Comparison of ENCODE assay signal across 25 cellular contexts in the genomic region with DNA sequence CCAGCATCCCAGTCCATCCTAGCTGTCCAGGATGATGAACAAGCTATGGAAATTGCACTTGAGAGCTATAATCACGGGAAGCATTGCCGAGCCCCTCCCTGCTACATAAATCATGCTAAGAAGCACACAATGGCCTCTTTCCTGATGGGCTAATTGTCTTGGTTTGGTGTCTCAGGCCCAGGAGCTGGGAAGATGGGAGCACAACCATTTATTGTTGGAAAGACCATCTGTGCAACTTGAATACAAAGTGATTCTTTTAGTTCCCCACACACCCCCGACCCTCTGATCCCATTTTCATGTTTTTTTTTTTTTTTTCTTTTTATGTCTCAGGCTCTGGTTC.
A peak's percentile ranks its signal among the peaks of the same experiment; 100 is the strongest.
DNase-seq lines count a peak whose midpoint lies in the region; ATAC-seq and TF ChIP-seq lines count a peak whose summit lies in the region.
"Had no signal": no experiment of that assay in that cellular context is flagged by ENCODE, and none has a peak within 500 bp of the region (broad histone marks: within the 10 kb centered on the region; RNA-seq: fewer than 3 reads in every experiment).

No MANE protein-coding gene starts in this region.

- POLR2A ChIA-PET in CD8-positive, alpha-beta T cell (lab: Charles Lee) = no interaction called here

- no peak overlapping the region for H2BK5ac ChIP-seq in neuronal stem cell (ENCODE audit: low read length)

- in situ Hi-C loops in GM13977 (cut with MboI; ENCODE audit: low pct_unique_long_range_greater_than_20kb, low sequenced_read_pairs, unreplicated experiment) = no loop called here

- H2BK15ac ChIP-seq in neuronal stem cell (ENCODE audit: low read length) = no peak overlapping the region

- no peak overlapping the region for H4K8ac ChIP-seq in neuronal stem cell (ENCODE audit: low read depth, low read length)

- peaks cover 71% of the 10 kb centered on the region for H3K4me1 Mint-ChIP-seq in CD8-positive, alpha-beta T cell (ENCODE audit: low read depth)
- peaks cover 91% of the 10 kb centered on the region for H3K4me1 Mint-ChIP-seq in endothelial cell (ENCODE audit: unreplicated experiment)

- no peak overlapping the region for H3K4me3 Mint-ChIP-seq in CD8-positive, alpha-beta T cell
- peak overlapping the region; percentile 63 for H3K4me3 Mint-ChIP-seq in endothelial cell (ENCODE audit: unreplicated experiment)

- H2BK12ac ChIP-seq in neuronal stem cell (ENCODE audit: low read length) = peak overlapping the region; percentile 9

- no peak overlapping the region for H3K4me2 ChIP-seq in neuronal stem cell (ENCODE audit: insufficient read depth, low read length, poor library complexity, severe bottlenecking)
- H3K4me2 ChIP-seq: smooth muscle cell had no signal

- DNase-seq in CD8-positive, alpha-beta T cell = no peak
- DNase-seq in NCI-H69 (lab: John Stamatoyannopoulos, UW) (peak; percentile 78), endothelial cell (ENCODE audit: low spot score) (no peak), neuronal stem cell (ENCODE audit: low spot score) (no peak), SHP77 treated with DMSO at 0.1 percent for 48 hours (lab: John Stamatoyannopoulos, UW) (no peak), GDM1 (lab: John Stamatoyannopoulos, UW) (no peak), GM13977 (ENCODE audit: low spot score) (no peak)
- DNase-seq: activated CD8-positive, alpha-beta memory T cell treated with anti-CD3 and anti-CD28 coated beads for 24 hours; activated gamma-delta T cell; activated T-cell treated with anti-CD3 and anti-CD28 coated beads, Interleukin-2, amount 50 U/mL, for 1 hour; brain microvascular endothelial cell; EL; IMR-90; kidney glomerular epithelial cell; mammary epithelial cell; NCI-H1105; NCI-H510A; SJCRH30; stimulated activated CD4-positive, alpha-beta T cell treated with anti-CD3 and anti-CD28 coated beads, Interleukin-2, amount 100 ng/mL, for 24 hours; T-helper 1 cell; testis had no signal

- CTCF ChIA-PET in CD8-positive, alpha-beta T cell (lab: Charles Lee) = no interaction called here

- no peaks in the 10 kb centered on the region for H3K27me3 Mint-ChIP-seq in CD8-positive, alpha-beta T cell (ENCODE audit: low read depth)
- H3K27me3 Mint-ChIP-seq in endothelial cell (ENCODE audit: unreplicated experiment) = peaks cover 28% of the 10 kb centered on the region

- peaks cover 25% of the 10 kb centered on the region for H3K4me1 ChIP-seq in CD8-positive, alpha-beta T cell (ENCODE audit: insufficient read depth, low read length)
- peaks cover 28 to 32% of the 10 kb centered on the region in 2 donors for H3K4me1 ChIP-seq in neuronal stem cell (ENCODE audit: control insufficient read depth in 2 of 2, insufficient read depth in 1 of 2, low read depth in 1 of 2, low read length in 2 of 2)

- H3K18ac ChIP-seq in neuronal stem cell (ENCODE audit: low read length) = no peak overlapping the region

- no peak overlapping the region for H4K91ac ChIP-seq in neuronal stem cell (ENCODE audit: low read depth, low read length, poor library complexity)

- H2AFZ ChIP-seq in neuronal stem cell (ENCODE audit: low read length) = peak overlapping the region; percentile 11

- H3K9ac ChIP-seq in neuronal stem cell (ENCODE audit: low read depth, low read length, poor library complexity) = no peak overlapping the region

- peaks cover 20% of the 10 kb centered on the region for H3K36me3 ChIP-seq in CD8-positive, alpha-beta T cell (ENCODE audit: insufficient read depth, low read length)
- peaks cover 0 to 3% of the 10 kb centered on the region in 2 donors for H3K36me3 ChIP-seq in neuronal stem cell (replicated peaks in 1 of 2; ENCODE audit: control insufficient read depth in 2 of 2, insufficient read depth in 2 of 2, low read length in 2 of 2)
- H3K36me3 ChIP-seq: brain microvascular endothelial cell, SJCRH30, vagina had no signal

- no peak for TF ChIP-seq CTCF in CD8-positive, alpha-beta T cell (IDR thresholded peaks at IDR 0.05)
- no peak for TF ChIP-seq CTCF in endothelial cell (IDR thresholded peaks at IDR 0.05; ENCODE audit: unreplicated experiment)
- no peak for TF ChIP-seq CTCF in GM13977 (IDR thresholded peaks at IDR 0.05; ENCODE audit: extremely low read depth, insufficient read depth, missing control alignments)

- H3K4me3 ChIP-seq in CD8-positive, alpha-beta T cell (ENCODE audit: low read depth, low read length) = no peak overlapping the region
- no peak overlapping the region for H3K4me3 ChIP-seq in neuronal stem cell (ENCODE audit: low read length in 2 of 2)
- H3K4me3 ChIP-seq: Peyer's patch, SJCRH30, smooth muscle cell, testis, vagina had no signal

- H3K23ac ChIP-seq in neuronal stem cell (ENCODE audit: low read depth, low read length, poor library complexity) = no peak overlapping the region

- H3K4ac ChIP-seq in neuronal stem cell (ENCODE audit: low read length) = no peak overlapping the region

- H3K9me3 Mint-ChIP-seq in CD8-positive, alpha-beta T cell = no peaks in the 10 kb centered on the region
- no peaks in the 10 kb centered on the region for H3K9me3 Mint-ChIP-seq in endothelial cell (ENCODE audit: unreplicated experiment)

- no peak for ATAC-seq in CD8-positive, alpha-beta T cell
- no peak for ATAC-seq in HG03565 (IDR thresholded peaks at IDR 0.05; ENCODE audit: unreplicated experiment)

- WGBS in neuronal stem cell (ENCODE audit: extremely low coverage in 2 of 2, insufficient read length in 2 of 2, insufficient replicate concordance in 1 of 2), 2 donors = no CpG with 5 or more reads among the region's 3 CpGs

- peaks cover 82% of the 10 kb centered on the region for H3K36me3 Mint-ChIP-seq in CD8-positive, alpha-beta T cell
- peaks cover 74% of the 10 kb centered on the region for H3K36me3 Mint-ChIP-seq in endothelial cell (ENCODE audit: low read depth, unreplicated experiment)

- no peaks in the 10 kb centered on the region for H3K79me1 ChIP-seq in neuronal stem cell (ENCODE audit: low read depth, low read length)

- no peak overlapping the region for H3K27ac ChIP-seq in CD8-positive, alpha-beta T cell (ENCODE audit: low read depth, low read length)
- H3K27ac ChIP-seq in neuronal stem cell (replicated peaks; ENCODE audit: low read length) = no peak overlapping the region
- H3K27ac ChIP-seq: brain microvascular endothelial cell, Peyer's patch, SJCRH30, testis, vagina had no signal

- intact Hi-C loops in CD8-positive, alpha-beta T cell (cut with DNase I, micrococcal nuclease) = no loop called here

- peak overlapping the region; percentile 64 for H3K27ac Mint-ChIP-seq in CD8-positive, alpha-beta T cell
- no peak overlapping the region for H3K27ac Mint-ChIP-seq in endothelial cell (ENCODE audit: unreplicated experiment)

- no peaks in the 10 kb centered on the region for H3K9me3 ChIP-seq in CD8-positive, alpha-beta T cell (ENCODE audit: low read length)
- H3K9me3 ChIP-seq in neuronal stem cell (replicated peaks in 1 of 2; ENCODE audit: control insufficient read depth in 2 of 2, insufficient read depth in 1 of 2, low read depth in 1 of 2, low read length in 2 of 2) = no peaks in the 10 kb centered on the region
- H3K9me3 ChIP-seq: Peyer's patch, SJCRH30, testis, vagina had no signal

- no peaks in the 10 kb centered on the region for H3K27me3 ChIP-seq in CD8-positive, alpha-beta T cell (ENCODE audit: insufficient read depth, low read length)
- H3K27me3 ChIP-seq in neuronal stem cell (ENCODE audit: control insufficient read depth in 3 of 3, insufficient read depth in 3 of 3, low read depth in 1 of 3, low read length in 3 of 3) = no peaks in the 10 kb centered on the region
- H3K27me3 ChIP-seq: brain microvascular endothelial cell, Peyer's patch, SJCRH30, testis, vagina had no signal

- H2BK120ac ChIP-seq in neuronal stem cell (ENCODE audit: low read depth, low read length) = no peak overlapping the region

- no peak overlapping the region for H3K14ac ChIP-seq in neuronal stem cell (ENCODE audit: low read length)

- H2AK5ac ChIP-seq in neuronal stem cell (ENCODE audit: low read depth, low read length) = no peak overlapping the region
